9 cellular contexts compared by ENCODE assay signal in genomic region chr21:25421327-25422028, GRCh38.
DNase-seq lines count a peak whose midpoint lies in the region; ATAC-seq and TF ChIP-seq lines count a peak whose summit lies in the region.
"Had no signal": no experiment of that assay in that cellular context is flagged by ENCODE, and none has a peak within 500 bp of the region (broad histone marks: within the 10 kb centered on the region; RNA-seq: fewer than 3 reads in every experiment).

No MANE protein-coding gene starts in this region.

- H3K27ac ChIP-seq in BLaER1 = no peak overlapping the region
- H3K27ac ChIP-seq: adrenal gland had no signal

- H3K36me3 ChIP-seq in BLaER1 = no peaks in the 10 kb centered on the region
- H3K36me3 ChIP-seq: adrenal gland had no signal

- H3K9ac ChIP-seq in BLaER1 = no peak overlapping the region

- no peak overlapping the region for H3K4me3 ChIP-seq in BLaER1
- no peak overlapping the region for H3K4me3 ChIP-seq in fibroblast of mammary gland (ENCODE audit: control insufficient read depth, low read depth, low read length)
- H3K4me3 ChIP-seq: adrenal gland had no signal

- peak; percentile 74 for TF ChIP-seq CTCF in fibroblast of mammary gland (conservative IDR thresholded peaks at IDR 0.05; ENCODE audit: control insufficient read depth, insufficient read depth, low read depth, low read length)

- DNase-seq in NCI-H524 treated with DMSO at 0.1 percent for 48 hours (lab: John Stamatoyannopoulos, UW) = peak; percentile 7
- DNase-seq in activated CD4-positive, alpha-beta memory T cell treated with anti-CD3 and anti-CD28 coated beads, Interleukin-2, amount 10 ng/mL, durations not matched to agents 7 days and 5 days = peak; percentile 68
- peak; percentile 72 for DNase-seq in fibroblast of mammary gland (ENCODE audit: low read depth)
- peak; percentile 62 for DNase-seq in stimulated activated CD4-positive, alpha-beta T cell treated with anti-CD3 and anti-CD28 coated beads, Interleukin-2, amount 100 ng/mL, for 4 hours (ENCODE audit: low read depth)
- DNase-seq in NCI-H2227 (lab: John Stamatoyannopoulos, UW; ENCODE audit: unreplicated experiment) = no peak

- peak overlapping the region; percentile 18 for H3K4me2 ChIP-seq in BLaER1

- H4K20me1 ChIP-seq in BLaER1 = no peaks in the 10 kb centered on the region

- H3K27me3 ChIP-seq in BLaER1 = no peaks in the 10 kb centered on the region
- H3K27me3 ChIP-seq: adrenal gland had no signal

- no peaks in the 10 kb centered on the region for H3K27me3 Mint-ChIP-seq in activated CD4-positive, alpha-beta memory T cell treated with anti-CD3 and anti-CD28 coated beads, Interleukin-2, amount 10 ng/mL, durations not matched to agents 7 days and 5 days

- peaks cover 41% of the 10 kb centered on the region for H3K4me1 Mint-ChIP-seq in activated CD4-positive, alpha-beta memory T cell treated with anti-CD3 and anti-CD28 coated beads, Interleukin-2, amount 10 ng/mL, durations not matched to agents 7 days and 5 days

- H3K36me3 Mint-ChIP-seq in activated CD4-positive, alpha-beta memory T cell treated with anti-CD3 and anti-CD28 coated beads, Interleukin-2, amount 10 ng/mL, durations not matched to agents 7 days and 5 days (ENCODE audit: low read depth) = no peaks in the 10 kb centered on the region

- H3K9me3 ChIP-seq in BLaER1 = no peaks in the 10 kb centered on the region
- H3K9me3 ChIP-seq: adrenal gland had no signal

- H3K4me3 Mint-ChIP-seq in activated CD4-positive, alpha-beta memory T cell treated with anti-CD3 and anti-CD28 coated beads, Interleukin-2, amount 10 ng/mL, durations not matched to agents 7 days and 5 days = peak overlapping the region; percentile 65

- H3K9me3 Mint-ChIP-seq in activated CD4-positive, alpha-beta memory T cell treated with anti-CD3 and anti-CD28 coated beads, Interleukin-2, amount 10 ng/mL, durations not matched to agents 7 days and 5 days = no peaks in the 10 kb centered on the region

- ATAC-seq in GM18867 (IDR thresholded peaks at IDR 0.05; ENCODE audit: unreplicated experiment) = peak; percentile 77
- peak; percentile 60 for ATAC-seq in HG03039 (IDR thresholded peaks at IDR 0.05; ENCODE audit: unreplicated experiment)

- POLR2A ChIA-PET in activated CD4-positive, alpha-beta memory T cell treated with anti-CD3 and anti-CD28 coated beads, Interleukin-2, amount 10 ng/mL, durations not matched to agents 7 days and 5 days (lab: Charles Lee) = interaction anchor here (0.7 to 3.0 kb wide), 7 partner anchors 90 to 157 kb away, joined by 3 to 20 read pairs (median 5); no protein-coding TSS in a partner anchor

- H3K27ac Mint-ChIP-seq in activated CD4-positive, alpha-beta memory T cell treated with anti-CD3 and anti-CD28 coated beads, Interleukin-2, amount 10 ng/mL, durations not matched to agents 7 days and 5 days = peak overlapping the region; percentile 82

- CTCF ChIA-PET in activated CD4-positive, alpha-beta memory T cell treated with anti-CD3 and anti-CD28 coated beads, Interleukin-2, amount 10 ng/mL, durations not matched to agents 7 days and 5 days (lab: Charles Lee) = interaction anchor here (0.6 to 4.5 kb wide), 7 partner anchors 76 to 186 kb away, joined by 3 to 28 read pairs (median 4); partner anchors contain the start of gene MRPL39

- peaks cover 37% of the 10 kb centered on the region for H3K4me1 ChIP-seq in BLaER1
- H3K4me1 ChIP-seq: adrenal gland had no signal
